1 cellular context compared by ENCODE assay signal in the genomic region with DNA sequence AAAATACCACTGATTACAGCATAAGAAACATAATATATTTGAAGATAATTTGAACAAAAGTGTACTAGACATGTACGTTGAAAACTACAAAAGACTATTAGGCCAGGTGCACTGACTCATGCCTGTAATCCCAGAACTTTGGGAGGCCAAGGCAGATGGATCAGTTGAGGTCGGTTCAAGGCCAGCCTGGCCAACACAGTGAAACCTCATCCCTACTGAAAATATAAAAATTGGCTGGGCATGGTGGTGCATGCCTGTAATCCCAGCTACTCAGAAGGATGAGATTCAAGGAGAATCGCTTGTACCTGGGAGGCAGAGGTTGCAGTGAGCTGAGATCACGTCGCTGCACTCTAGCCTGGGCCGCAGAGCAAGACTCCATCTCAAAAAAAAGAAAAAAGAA.
A peak's percentile ranks its signal among the peaks of the same experiment; 100 is the strongest.
TF ChIP-seq lines count a peak whose summit lies in the region.

No MANE protein-coding gene starts in this region.

TF ChIP-seq in HepG2, 621 proteins besides CTCF, POLR2A, EP300 and RAD21 (continued from another document and continues in another):
- TF ChIP-seq, protein P1, sequence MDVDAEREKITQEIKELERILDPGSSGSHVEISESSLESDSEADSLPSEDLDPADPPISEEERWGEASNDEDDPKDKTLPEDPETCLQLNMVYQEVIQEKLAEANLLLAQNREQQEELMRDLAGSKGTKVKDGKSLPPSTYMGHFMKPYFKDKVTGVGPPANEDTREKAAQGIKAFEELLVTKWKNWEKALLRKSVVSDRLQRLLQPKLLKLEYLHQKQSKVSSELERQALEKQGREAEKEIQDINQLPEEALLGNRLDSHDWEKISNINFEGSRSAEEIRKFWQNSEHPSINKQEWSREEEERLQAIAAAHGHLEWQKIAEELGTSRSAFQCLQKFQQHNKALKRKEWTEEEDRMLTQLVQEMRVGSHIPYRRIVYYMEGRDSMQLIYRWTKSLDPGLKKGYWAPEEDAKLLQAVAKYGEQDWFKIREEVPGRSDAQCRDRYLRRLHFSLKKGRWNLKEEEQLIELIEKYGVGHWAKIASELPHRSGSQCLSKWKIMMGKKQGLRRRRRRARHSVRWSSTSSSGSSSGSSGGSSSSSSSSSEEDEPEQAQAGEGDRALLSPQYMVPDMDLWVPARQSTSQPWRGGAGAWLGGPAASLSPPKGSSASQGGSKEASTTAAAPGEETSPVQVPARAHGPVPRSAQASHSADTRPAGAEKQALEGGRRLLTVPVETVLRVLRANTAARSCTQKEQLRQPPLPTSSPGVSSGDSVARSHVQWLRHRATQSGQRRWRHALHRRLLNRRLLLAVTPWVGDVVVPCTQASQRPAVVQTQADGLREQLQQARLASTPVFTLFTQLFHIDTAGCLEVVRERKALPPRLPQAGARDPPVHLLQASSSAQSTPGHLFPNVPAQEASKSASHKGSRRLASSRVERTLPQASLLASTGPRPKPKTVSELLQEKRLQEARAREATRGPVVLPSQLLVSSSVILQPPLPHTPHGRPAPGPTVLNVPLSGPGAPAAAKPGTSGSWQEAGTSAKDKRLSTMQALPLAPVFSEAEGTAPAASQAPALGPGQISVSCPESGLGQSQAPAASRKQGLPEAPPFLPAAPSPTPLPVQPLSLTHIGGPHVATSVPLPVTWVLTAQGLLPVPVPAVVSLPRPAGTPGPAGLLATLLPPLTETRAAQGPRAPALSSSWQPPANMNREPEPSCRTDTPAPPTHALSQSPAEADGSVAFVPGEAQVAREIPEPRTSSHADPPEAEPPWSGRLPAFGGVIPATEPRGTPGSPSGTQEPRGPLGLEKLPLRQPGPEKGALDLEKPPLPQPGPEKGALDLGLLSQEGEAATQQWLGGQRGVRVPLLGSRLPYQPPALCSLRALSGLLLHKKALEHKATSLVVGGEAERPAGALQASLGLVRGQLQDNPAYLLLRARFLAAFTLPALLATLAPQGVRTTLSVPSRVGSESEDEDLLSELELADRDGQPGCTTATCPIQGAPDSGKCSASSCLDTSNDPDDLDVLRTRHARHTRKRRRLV (CRISPR knock-in tag; IDR thresholded peaks at IDR 0.05) = no peak
- TF ChIP-seq CREB1 (IDR thresholded peaks at IDR 0.05) (no peak), CREB1 (CRISPR knock-in tag; IDR thresholded peaks at IDR 0.05) (no peak), ZNF547 (CRISPR knock-in tag; IDR thresholded peaks at IDR 0.05) (no peak), STAG1 (CRISPR knock-in tag; IDR thresholded peaks at IDR 0.05) (no peak), KDM4B (CRISPR knock-in tag; IDR thresholded peaks at IDR 0.05) (no peak), SMAD1 (CRISPR knock-in tag; IDR thresholded peaks at IDR 0.05; ENCODE audit: borderline replicate concordance, low read depth) (no peak), PPARG (CRISPR knock-in tag; conservative IDR thresholded peaks at IDR 0.05) (no peak), PTBP1 (IDR thresholded peaks at IDR 0.05; ENCODE audit: low read depth, low read length, poor library complexity, severe bottlenecking) (no peak), ELF4 (CRISPR knock-in tag; IDR thresholded peaks at IDR 0.05; ENCODE audit: borderline replicate concordance) (no peak), ZMYM2 (CRISPR knock-in tag; IDR thresholded peaks at IDR 0.05) (peak; percentile 58; the same call in 1 of the 2 replicates), ZSCAN22 (CRISPR knock-in tag; IDR thresholded peaks at IDR 0.05) (no peak), HOXA9 (CRISPR knock-in tag; IDR thresholded peaks at IDR 0.05; ENCODE audit: borderline replicate concordance) (no peak), ZNF44 (CRISPR knock-in tag; IDR thresholded peaks at IDR 0.05) (no peak), MBNL3 (CRISPR knock-in tag; conservative IDR thresholded peaks at IDR 0.05) (no peak), ZFP41 (CRISPR knock-in tag; IDR thresholded peaks at IDR 0.05; ENCODE audit: borderline replicate concordance) (no peak), GMEB1 (CRISPR knock-in tag; IDR thresholded peaks at IDR 0.05; ENCODE audit: borderline replicate concordance) (no peak), TCF7L2 (IDR thresholded peaks at IDR 0.05; ENCODE audit: low read depth, low read length) (no peak), SNAPC5 (CRISPR knock-in tag; IDR thresholded peaks at IDR 0.05; ENCODE audit: borderline replicate concordance) (no peak), RXRB (CRISPR knock-in tag; IDR thresholded peaks at IDR 0.05; ENCODE audit: borderline replicate concordance) (peak; percentile 24; the same call in 1 of the 2 replicates), RBM39 (IDR thresholded peaks at IDR 0.05; ENCODE audit: low read depth, low read length, poor library complexity, severe bottlenecking) (no peak), ZNF329 (CRISPR knock-in tag; IDR thresholded peaks at IDR 0.05; ENCODE audit: low read depth) (no peak), ZBTB34 (CRISPR knock-in tag; IDR thresholded peaks at IDR 0.05) (no peak), SIX1 (CRISPR knock-in tag; IDR thresholded peaks at IDR 0.05; ENCODE audit: borderline replicate concordance) (0 out of 2 replicates have a peak, but pooled peaks have one; percentile 28), AGO2 (optimal IDR thresholded peaks at IDR 0.05; ENCODE audit: low read depth, low read length) (no peak), MXD4 (CRISPR knock-in tag; IDR thresholded peaks at IDR 0.05) (no peak), SAP130 (CRISPR knock-in tag; IDR thresholded peaks at IDR 0.05; ENCODE audit: low read depth) (peak; percentile 17; the same call in 1 of the 2 replicates), GATAD2A (CRISPR knock-in tag; IDR thresholded peaks at IDR 0.05) (peak; percentile 48), JARID2 (CRISPR knock-in tag; IDR thresholded peaks at IDR 0.05; ENCODE audit: insufficient replicate concordance) (no peak), ZNF619 (CRISPR knock-in tag; IDR thresholded peaks at IDR 0.05) (no peak), SRY (CRISPR knock-in tag; IDR thresholded peaks at IDR 0.05) (no peak), ZFP1 (CRISPR knock-in tag; IDR thresholded peaks at IDR 0.05) (no peak), ZFP36L1 (CRISPR knock-in tag; IDR thresholded peaks at IDR 0.05) (no peak), SRSF4 (IDR thresholded peaks at IDR 0.05; ENCODE audit: low read depth, low read length, poor library complexity, severe bottlenecking) (no peak), CEBPB (IDR thresholded peaks at IDR 0.05; ENCODE audit: borderline replicate concordance, low read depth, low read length) (no peak), NR2F6 (IDR thresholded peaks at IDR 0.05) (no peak), NR2F6 (CRISPR knock-in tag; IDR thresholded peaks at IDR 0.05) (0 out of 2 replicates have a peak, but pooled peaks have one; percentile 39), REL (CRISPR knock-in tag; conservative IDR thresholded peaks at IDR 0.05) (no peak), GZF1 (CRISPR knock-in tag; IDR thresholded peaks at IDR 0.05) (no peak), ZNF761 (CRISPR knock-in tag; conservative IDR thresholded peaks at IDR 0.05) (no peak), POGZ (CRISPR knock-in tag; IDR thresholded peaks at IDR 0.05) (peak; percentile 68), ZMYM3 (CRISPR knock-in tag; IDR thresholded peaks at IDR 0.05) (0 out of 2 replicates have a peak, but pooled peaks have one; percentile 61), ZNF337 (CRISPR knock-in tag; IDR thresholded peaks at IDR 0.05; ENCODE audit: borderline replicate concordance, low read depth) (no peak), ZNF121 (CRISPR knock-in tag; IDR thresholded peaks at IDR 0.05) (peak; percentile 93), ZNF770 (CRISPR knock-in tag; IDR thresholded peaks at IDR 0.05) (no peak)
- TF ChIP-seq, protein P2, sequence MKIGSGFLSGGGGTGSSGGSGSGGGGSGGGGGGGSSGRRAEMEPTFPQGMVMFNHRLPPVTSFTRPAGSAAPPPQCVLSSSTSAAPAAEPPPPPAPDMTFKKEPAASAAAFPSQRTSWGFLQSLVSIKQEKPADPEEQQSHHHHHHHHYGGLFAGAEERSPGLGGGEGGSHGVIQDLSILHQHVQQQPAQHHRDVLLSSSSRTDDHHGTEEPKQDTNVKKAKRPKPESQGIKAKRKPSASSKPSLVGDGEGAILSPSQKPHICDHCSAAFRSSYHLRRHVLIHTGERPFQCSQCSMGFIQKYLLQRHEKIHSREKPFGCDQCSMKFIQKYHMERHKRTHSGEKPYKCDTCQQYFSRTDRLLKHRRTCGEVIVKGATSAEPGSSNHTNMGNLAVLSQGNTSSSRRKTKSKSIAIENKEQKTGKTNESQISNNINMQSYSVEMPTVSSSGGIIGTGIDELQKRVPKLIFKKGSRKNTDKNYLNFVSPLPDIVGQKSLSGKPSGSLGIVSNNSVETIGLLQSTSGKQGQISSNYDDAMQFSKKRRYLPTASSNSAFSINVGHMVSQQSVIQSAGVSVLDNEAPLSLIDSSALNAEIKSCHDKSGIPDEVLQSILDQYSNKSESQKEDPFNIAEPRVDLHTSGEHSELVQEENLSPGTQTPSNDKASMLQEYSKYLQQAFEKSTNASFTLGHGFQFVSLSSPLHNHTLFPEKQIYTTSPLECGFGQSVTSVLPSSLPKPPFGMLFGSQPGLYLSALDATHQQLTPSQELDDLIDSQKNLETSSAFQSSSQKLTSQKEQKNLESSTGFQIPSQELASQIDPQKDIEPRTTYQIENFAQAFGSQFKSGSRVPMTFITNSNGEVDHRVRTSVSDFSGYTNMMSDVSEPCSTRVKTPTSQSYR (CRISPR knock-in tag; IDR thresholded peaks at IDR 0.05; ENCODE audit: borderline replicate concordance) = no peak
- TF ChIP-seq, protein P3, sequence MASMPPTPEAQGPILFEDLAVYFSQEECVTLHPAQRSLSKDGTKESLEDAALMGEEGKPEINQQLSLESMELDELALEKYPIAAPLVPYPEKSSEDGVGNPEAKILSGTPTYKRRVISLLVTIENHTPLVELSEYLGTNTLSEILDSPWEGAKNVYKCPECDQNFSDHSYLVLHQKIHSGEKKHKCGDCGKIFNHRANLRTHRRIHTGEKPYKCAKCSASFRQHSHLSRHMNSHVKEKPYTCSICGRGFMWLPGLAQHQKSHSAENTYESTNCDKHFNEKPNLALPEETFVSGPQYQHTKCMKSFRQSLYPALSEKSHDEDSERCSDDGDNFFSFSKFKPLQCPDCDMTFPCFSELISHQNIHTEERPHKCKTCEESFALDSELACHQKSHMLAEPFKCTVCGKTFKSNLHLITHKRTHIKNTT (CRISPR knock-in tag; IDR thresholded peaks at IDR 0.05) = no peak
- TF ChIP-seq, protein P4, sequence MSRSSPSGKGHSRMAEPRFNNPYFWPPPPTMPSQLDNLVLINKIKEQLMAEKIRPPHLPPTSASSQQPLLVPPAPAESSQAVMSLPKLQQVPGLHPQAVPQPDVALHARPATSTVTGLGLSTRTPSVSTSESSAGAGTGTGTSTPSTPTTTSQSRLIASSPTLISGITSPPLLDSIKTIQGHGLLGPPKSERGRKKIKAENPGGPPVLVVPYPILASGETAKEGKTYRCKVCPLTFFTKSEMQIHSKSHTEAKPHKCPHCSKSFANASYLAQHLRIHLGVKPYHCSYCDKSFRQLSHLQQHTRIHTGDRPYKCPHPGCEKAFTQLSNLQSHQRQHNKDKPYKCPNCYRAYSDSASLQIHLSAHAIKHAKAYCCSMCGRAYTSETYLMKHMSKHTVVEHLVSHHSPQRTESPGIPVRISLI (CRISPR knock-in tag; IDR thresholded peaks at IDR 0.05; ENCODE audit: borderline replicate concordance) = no peak
